1 cellular context compared by ENCODE assay signal in genomic region chr4:169268951-169269781, GRCh38.
TF ChIP-seq lines count a peak whose summit lies in the region.

No MANE protein-coding gene starts in this region.

TF ChIP-seq in IMR-90, 13 proteins besides CTCF, POLR2A, EP300 and RAD21 (continued from another document):
- TF ChIP-seq SMC3 (IDR thresholded peaks at IDR 0.05; ENCODE audit: low read depth, low read length) (peak; percentile 12; the same call in 1 of the 2 replicates), CEBPB (IDR thresholded peaks at IDR 0.05; ENCODE audit: low read depth, low read length) (peak; percentile 61), FOS (IDR thresholded peaks at IDR 0.05; ENCODE audit: low read depth, low read length) (peak; percentile 55; the same call in 1 of the 2 replicates), CHD1 (IDR thresholded peaks at IDR 0.05; ENCODE audit: low read depth, low read length) (0 out of 2 replicates have a peak, but pooled peaks have one; percentile 35), RCOR1 (IDR thresholded peaks at IDR 0.05; ENCODE audit: insufficient replicate concordance, low read length) (no peak), MAFK (IDR thresholded peaks at IDR 0.05; ENCODE audit: low read depth, low read length) (no peak), MXI1 (IDR thresholded peaks at IDR 0.05; ENCODE audit: borderline replicate concordance, low read depth, low read length) (peak; percentile 14; the same call in 1 of the 2 replicates), BHLHE40 (IDR thresholded peaks at IDR 0.05; ENCODE audit: low read depth, low read length) (no peak), MAZ (IDR thresholded peaks at IDR 0.05; ENCODE audit: borderline replicate concordance, low read depth, low read length) (no peak), USF2 (IDR thresholded peaks at IDR 0.05; ENCODE audit: low read depth, low read length) (no peak), NFE2L2 (IDR thresholded peaks at IDR 0.05; ENCODE audit: low read depth, low read length) (no peak)
